In genomic region chr15:66826504-66826903, GRCh38 we compare ENCODE assay signal across 21 cellular contexts.
"Had no signal": no experiment of that assay in that cellular context is flagged by ENCODE, and none has a peak within 500 bp of the region (broad histone marks: within the 10 kb centered on the region; RNA-seq: fewer than 3 reads in every experiment).

No MANE protein-coding gene starts in this region.

- H3K4me3 ChIP-seq: adrenal gland, body of pancreas, colonic mucosa, gastrocnemius medialis, tibial nerve had no signal

- DNase-seq: activated CD4-positive, alpha-beta T cell treated with anti-CD3 and anti-CD28 coated beads, Interleukin-2, amount 50 U/mL, for 1 hour; activated CD8-positive, alpha-beta T cell treated with anti-CD3 and anti-CD28 coated beads for 36 hours; activated T-cell treated with anti-CD3 and anti-CD28 coated beads, Interleukin-2, amount 50 U/mL, for 4 hours; adrenal gland; body of pancreas; cerebellar nuclear complex; colonic mucosa; effector CD8-positive, alpha-beta T cell; gastrocnemius medialis; glutamatergic neuron; left cardiac atrium; left ventricle myocardium superior; midbrain; naive thymus-derived CD4-positive, alpha-beta T cell; right cardiac atrium; stimulated activated CD4-positive, alpha-beta T cell treated with anti-CD3 and anti-CD28 coated beads, Interleukin-2, amount 100 ng/mL, for 48 hours; stimulated activated naive CD4-positive, alpha-beta T cell treated with Interleukin-2 at 50 U/mL for 16 hours; T-helper 2 cell had no signal

- H3K27me3 ChIP-seq: adrenal gland, body of pancreas, colonic mucosa, gastrocnemius medialis, tibial nerve had no signal

- H3K9me3 ChIP-seq: adrenal gland, body of pancreas, colonic mucosa, gastrocnemius medialis, tibial nerve had no signal

- ATAC-seq: activated CD8-positive, alpha-beta T cell treated with anti-CD3 and anti-CD28 coated beads for 36 hours; activated T-cell treated with anti-CD3 and anti-CD28 coated beads, Interleukin-2, amount 50 U/mL, for 4 hours; activated T-helper 17 cell treated with anti-CD3 and anti-CD28 coated beads, Interleukin-2, amount 50 U/mL, for 72 hours; body of pancreas; gastrocnemius medialis; left cardiac atrium; left ventricle myocardium superior; naive thymus-derived CD4-positive, alpha-beta T cell; right cardiac atrium had no signal

- H3K36me3 Mint-ChIP-seq: activated naive CD8-positive, alpha-beta T cell; naive thymus-derived CD4-positive, alpha-beta T cell had no signal

- H3K36me3 ChIP-seq: adrenal gland, colonic mucosa, gastrocnemius medialis, tibial nerve had no signal

- H3K27ac Mint-ChIP-seq: activated CD8-positive, alpha-beta T cell treated with anti-CD3 and anti-CD28 coated beads for 36 hours; activated naive CD8-positive, alpha-beta T cell; activated T-helper 17 cell treated with anti-CD3 and anti-CD28 coated beads, Interleukin-2, amount 50 U/mL, for 72 hours; naive thymus-derived CD4-positive, alpha-beta T cell had no signal

- H3K9me3 Mint-ChIP-seq: activated CD8-positive, alpha-beta T cell treated with anti-CD3 and anti-CD28 coated beads for 36 hours; activated T-cell treated with anti-CD3 and anti-CD28 coated beads, Interleukin-2, amount 50 U/mL, for 4 hours; activated T-helper 17 cell treated with anti-CD3 and anti-CD28 coated beads, Interleukin-2, amount 50 U/mL, for 72 hours had no signal

- H3K4me1 ChIP-seq: body of pancreas, colonic mucosa, gastrocnemius medialis, tibial nerve had no signal

- H3K27ac ChIP-seq: adrenal gland, body of pancreas, colonic mucosa, gastrocnemius medialis, tibial nerve had no signal
